In the genomic region with DNA sequence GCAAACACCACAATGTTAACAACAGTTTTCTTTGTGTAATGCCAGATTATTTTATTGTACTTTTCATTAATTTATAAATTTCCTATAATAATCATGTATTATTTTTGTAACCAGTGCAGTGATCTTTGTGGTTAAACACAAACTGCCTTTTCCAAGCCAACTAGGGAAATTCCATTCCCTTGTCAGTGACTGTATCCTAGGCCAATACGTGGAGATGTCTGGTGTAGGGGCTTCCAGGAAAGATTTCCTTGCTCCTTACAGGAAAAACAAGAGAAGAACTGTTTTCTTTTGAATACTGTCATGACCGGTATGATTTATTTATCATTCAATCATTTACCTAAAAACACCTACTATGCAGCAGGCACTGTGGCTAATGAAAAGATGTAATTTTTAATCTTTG, we compare ENCODE assay signal across 19 cellular contexts. TPM values are rescaled to one million over a fixed set of nuclear protein-coding genes. Genes with fewer than 3 reads are reported as not detected.
DNase-seq lines count a peak whose midpoint lies in the region; ATAC-seq, FAIRE-seq and TF ChIP-seq lines count a peak whose summit lies in the region.
"Had no signal": no experiment of that assay in that cellular context is flagged by ENCODE, and none has a peak within 500 bp of the region (broad histone marks: within the 10 kb centered on the region; RNA-seq: fewer than 3 reads in every experiment).

No MANE protein-coding gene starts in this region.

- no peaks in the 10 kb centered on the region for H3K36me3 ChIP-seq in tibial nerve
- H3K36me3 ChIP-seq: SJSA1 had no signal

- H3K27ac Mint-ChIP-seq in activated T-helper 2 cell treated with anti-CD3 and anti-CD28 coated beads, Interferon-gamma antibody, Interleukin-2, Interleukin-4, amounts not matched to agents 10 μg/mL and 5 μg/mL and 100 μg/mL, durations not matched to agents 14 hours and 24 hours and 36 hours, result no peak overlapping the region

- TF ChIP-seq EP300 in tibial nerve (IDR thresholded peaks at IDR 0.05), result no peak

- no peak for TF ChIP-seq CTCF in choroid plexus epithelial cell (conservative IDR thresholded peaks at IDR 0.05; ENCODE audit: low read depth, low read length)
- no peak for TF ChIP-seq CTCF in tibial nerve (IDR thresholded peaks at IDR 0.05)

- no peak for ATAC-seq in GM21825 (IDR thresholded peaks at IDR 0.05; ENCODE audit: unreplicated experiment)

- peaks cover 3% of the 10 kb centered on the region for H3K4me1 Mint-ChIP-seq in activated T-helper 2 cell treated with anti-CD3 and anti-CD28 coated beads, Interferon-gamma antibody, Interleukin-2, Interleukin-4, amounts not matched to agents 10 μg/mL and 5 μg/mL and 100 μg/mL, durations not matched to agents 14 hours and 24 hours and 36 hours (ENCODE audit: low read depth)

- H3K27me3 Mint-ChIP-seq in activated T-helper 2 cell treated with anti-CD3 and anti-CD28 coated beads, Interferon-gamma antibody, Interleukin-2, Interleukin-4, amounts not matched to agents 10 μg/mL and 5 μg/mL and 100 μg/mL, durations not matched to agents 14 hours and 24 hours and 36 hours (ENCODE audit: low read depth), result no peaks in the 10 kb centered on the region

- H3K4me1 ChIP-seq in tibial nerve, result peaks cover 0 to 14% (median 0%) of the 10 kb centered on the region in 4 donors
- H3K4me1 ChIP-seq: BLaER1 treated with 17β-estradiol and CSF1 and Interleukin-3, amounts not matched to agents 10 nM and 100 nM had no signal

- H3K4me3 Mint-ChIP-seq in activated T-helper 2 cell treated with anti-CD3 and anti-CD28 coated beads, Interferon-gamma antibody, Interleukin-2, Interleukin-4, amounts not matched to agents 10 μg/mL and 5 μg/mL and 100 μg/mL, durations not matched to agents 14 hours and 24 hours and 36 hours (ENCODE audit: low read depth), result no peak overlapping the region

- TF ChIP-seq POLR2A in H54 (IDR thresholded peaks at IDR 0.05; ENCODE audit: low read depth, low read length) (no peak), tibial nerve (IDR thresholded peaks at IDR 0.05) (no peak)

- WGBS in tibial nerve, 2 donors, result 40 to 47% methylated on average over 2 of the region's 2 CpGs

- H3K9me3 ChIP-seq in tibial nerve, result peaks cover 0 to 15% (median 2%) of the 10 kb centered on the region in 4 donors
- H3K9me3 ChIP-seq: SJSA1 had no signal

- peak; percentile 97 for FAIRE-seq in H54 (lab: Jason Lieb, UNC)
- FAIRE-seq: GM12892 had no signal

- intact Hi-C loops in activated T-helper 2 cell treated with anti-CD3 and anti-CD28 coated beads, Interferon-gamma antibody, Interleukin-2, Interleukin-4, amounts not matched to agents 10 μg/mL and 5 μg/mL and 100 μg/mL, durations not matched to agents 14 hours and 24 hours and 36 hours (cut with micrococcal nuclease), result no loop called here

- DNase-seq in H54 (ENCODE audit: insufficient read length, low spot score) (no peak), choroid plexus epithelial cell (ENCODE audit: low read depth) (peak; percentile 13), hepatic stellate cell (ENCODE audit: low spot score) (peak; percentile 24), tibial nerve (ENCODE audit: low spot score in 2 of 2) (no peak), cerebellar nuclear complex (lab: John Stamatoyannopoulos, UW) (no peak)
- no peak for DNase-seq in activated T-helper 2 cell treated with anti-CD3 and anti-CD28 coated beads, Interferon-gamma antibody, Interleukin-2, Interleukin-4, amounts not matched to agents 10 μg/mL and 5 μg/mL and 100 μg/mL, durations not matched to agents 14 hours and 24 hours and 36 hours (ENCODE audit: low spot score)
- DNase-seq: DND-41, GF-D8, GM23248, KBM-7, NCI-H1436, NCI-H2029, NCI-H510A, NCI-H774 had no signal

- H3K36me3 Mint-ChIP-seq in activated T-helper 2 cell treated with anti-CD3 and anti-CD28 coated beads, Interferon-gamma antibody, Interleukin-2, Interleukin-4, amounts not matched to agents 10 μg/mL and 5 μg/mL and 100 μg/mL, durations not matched to agents 14 hours and 24 hours and 36 hours (ENCODE audit: low read depth), result peaks cover 4% of the 10 kb centered on the region

- H3K27ac ChIP-seq in tibial nerve, result no peak overlapping the region
- H3K27ac ChIP-seq: BLaER1 treated with 17β-estradiol and CSF1 and Interleukin-3, amounts not matched to agents 10 nM and 100 nM; GM23248; RWPE1; SJSA1 had no signal

- H3K4me3 ChIP-seq in choroid plexus epithelial cell (ENCODE audit: low read depth, low read length) (no peak overlapping the region), tibial nerve (no peak overlapping the region)
- H3K4me3 ChIP-seq: BLaER1 treated with 17β-estradiol and CSF1 and Interleukin-3, amounts not matched to agents 10 nM and 100 nM; GM23248; SJSA1 had no signal

- no peaks in the 10 kb centered on the region for H3K27me3 ChIP-seq in tibial nerve
- H3K27me3 ChIP-seq: BLaER1 treated with 17β-estradiol and CSF1 and Interleukin-3, amounts not matched to agents 10 nM and 100 nM; SJSA1 had no signal

- H3K9me3 Mint-ChIP-seq in activated T-helper 2 cell treated with anti-CD3 and anti-CD28 coated beads, Interferon-gamma antibody, Interleukin-2, Interleukin-4, amounts not matched to agents 10 μg/mL and 5 μg/mL and 100 μg/mL, durations not matched to agents 14 hours and 24 hours and 36 hours, result peaks cover 21% of the 10 kb centered on the region

RNA-seq across cellular contexts. Expression of a gene that starts 31.4 kb away (rescaled TPM):
- total RNA-seq in tibial nerve, result 10 to 100 TPM in 2 of 4 donors, 1 to 10 TPM in 2; 6.5 to 12.6 (median 10.2) TPM
- 12.6 and 16.8 TPM in 2 replicates for total RNA-seq in activated T-helper 2 cell treated with anti-CD3 and anti-CD28 coated beads, Interferon-gamma antibody, Interleukin-2, Interleukin-4, amounts not matched to agents 10 μg/mL and 5 μg/mL and 100 μg/mL, durations not matched to agents 14 hours and 24 hours and 36 hours

Comparison
In these comparisons a context has a peak if more than half of its experiments do, and no peak if none do; other contexts are left out.
1. DNase-seq: peak in choroid plexus epithelial cell (single experiment) and hepatic stellate cell (single experiment); none in H54 (single experiment), tibial nerve (0 of 2), activated T-helper 2 cell treated with anti-CD3 and anti-CD28 coated beads, Interferon-gamma antibody, Interleukin-2, Interleukin-4, amounts not matched to agents 10 μg/mL and 5 μg/mL and 100 μg/mL, durations not matched to agents 14 hours and 24 hours and 36 hours (single experiment) and cerebellar nuclear complex (0 of 2).